32 cellular contexts compared by ENCODE assay signal in genomic region chr1:119799003-119799402, GRCh38. TPM values are rescaled to one million over a fixed set of nuclear protein-coding genes. Genes with fewer than 3 reads are reported as not detected.
"Had no signal": no experiment of that assay in that cellular context is flagged by ENCODE, and none has a peak within 500 bp of the region (broad histone marks: within the 10 kb centered on the region; RNA-seq: fewer than 3 reads in every experiment).

No MANE protein-coding gene starts in this region.

- H3K36me3 ChIP-seq: breast epithelium, colonic mucosa, esophagus muscularis mucosa, lower lobe of right lung, neural progenitor cell, thyroid gland had no signal

- H3K27ac ChIP-seq: breast epithelium, colonic mucosa, dorsolateral prefrontal cortex, esophagus muscularis mucosa, hepatocyte, lower lobe of right lung, neural progenitor cell, thyroid gland, VCaP had no signal

- H3K4me1 ChIP-seq: breast epithelium, colonic mucosa, lower lobe of right lung, neural progenitor cell had no signal

- H3K9me3 Mint-ChIP-seq: activated CD4-positive, alpha-beta memory T cell treated with anti-CD3 and anti-CD28 coated beads, Interleukin-2, amount 10 ng/mL, durations not matched to agents 7 days and 5 days; activated CD4-positive, alpha-beta T cell treated with anti-CD3 and anti-CD28 coated beads, Interleukin-2, amount 10 ng/mL, durations not matched to agents 24 days and 14 days; central memory CD8-positive, alpha-beta T cell; immature natural killer cell; naive B cell; neural progenitor cell had no signal

- H3K4me3 Mint-ChIP-seq: activated CD4-positive, alpha-beta memory T cell treated with anti-CD3 and anti-CD28 coated beads, Interleukin-2, amount 10 ng/mL, durations not matched to agents 7 days and 5 days; activated CD4-positive, alpha-beta T cell treated with anti-CD3 and anti-CD28 coated beads, Interleukin-2, amount 10 ng/mL, durations not matched to agents 24 days and 14 days; central memory CD8-positive, alpha-beta T cell; immature natural killer cell; naive B cell; neural progenitor cell had no signal

- H3K27ac Mint-ChIP-seq: activated CD4-positive, alpha-beta memory T cell treated with anti-CD3 and anti-CD28 coated beads, Interleukin-2, amount 10 ng/mL, durations not matched to agents 7 days and 5 days; activated CD4-positive, alpha-beta T cell treated with anti-CD3 and anti-CD28 coated beads, Interleukin-2, amount 10 ng/mL, durations not matched to agents 24 days and 14 days; immature natural killer cell; neural progenitor cell had no signal

- H3K4me1 Mint-ChIP-seq: activated CD4-positive, alpha-beta memory T cell treated with anti-CD3 and anti-CD28 coated beads, Interleukin-2, amount 10 ng/mL, durations not matched to agents 7 days and 5 days; central memory CD8-positive, alpha-beta T cell; immature natural killer cell; naive B cell had no signal

- H3K9me3 ChIP-seq: breast epithelium, colonic mucosa, esophagus muscularis mucosa, lower lobe of right lung, thyroid gland had no signal

- H3K4me3 ChIP-seq: breast epithelium, colonic mucosa, dorsolateral prefrontal cortex, esophagus muscularis mucosa, hepatocyte, lower lobe of right lung, neural progenitor cell, smooth muscle cell, thyroid gland had no signal

- DNase-seq: activated CD4-positive, alpha-beta memory T cell treated with anti-CD3 and anti-CD28 coated beads, Interleukin-2, amount 10 ng/mL, durations not matched to agents 7 days and 5 days; activated CD4-positive, alpha-beta T cell treated with anti-CD3 and anti-CD28 coated beads, Interleukin-2, amount 10 ng/mL, durations not matched to agents 24 days and 14 days; activated gamma-delta T cell; colonic mucosa; dorsolateral prefrontal cortex; glutamatergic neuron; immature natural killer cell; lower lobe of right lung; naive B cell; stimulated activated CD4-positive, alpha-beta T cell treated with anti-CD3 and anti-CD28 coated beads, Interleukin-15, amount 100 ng/mL, for 24 hours; stimulated activated CD8-positive, alpha-beta memory T cell treated with anti-CD3 and anti-CD28 coated beads, Interleukin-4, amount 100 ng/mL, for 48 hours; substantia nigra; thyroid gland had no signal

- ATAC-seq: activated CD4-positive, CD25-positive, alpha-beta regulatory T cell treated with anti-CD3 and anti-CD28 coated beads, Interleukin-2, amount 50 U/mL, for 24 hours; left lobe of liver; lower lobe of right lung; sciatic nerve had no signal

- H3K27me3 ChIP-seq: breast epithelium, colonic mucosa, dorsolateral prefrontal cortex, esophagus muscularis mucosa, hepatocyte, neural progenitor cell, thyroid gland had no signal

- H3K36me3 Mint-ChIP-seq: immature natural killer cell, naive B cell, neural progenitor cell had no signal

- H3K27me3 Mint-ChIP-seq: central memory CD8-positive, alpha-beta T cell had no signal

RNA-seq across cellular contexts. Expression of gene REG4, which starts 12.3 kb away (rescaled TPM):
- total RNA-seq: activated CD4-positive, alpha-beta memory T cell treated with anti-CD3 and anti-CD28 coated beads, Interleukin-2, amount 10 ng/mL, durations not matched to agents 7 days and 5 days; astrocyte; breast epithelium; dorsolateral prefrontal cortex; esophagus muscularis mucosa; frontal cortex; kidney epithelial cell; left lobe of liver; lower lobe of right lung; omental fat pad; posterior vena cava; renal cortical epithelial cell; sciatic nerve; SK-MEL-5; smooth muscle cell; T-helper 2 cell treated with Interferon-gamma antibody and Interleukin-4, amounts not matched to agents 100 ng/mL and 5 ng/mL, for 36 hours; thyroid gland; ureter had no signal
- polyA plus RNA-seq: immature natural killer cell, smooth muscle cell had no signal

RNA-seq across cellular contexts. Expression of gene HMGCS2, which starts 30.3 kb away (rescaled TPM):
- total RNA-seq: activated CD4-positive, alpha-beta memory T cell treated with anti-CD3 and anti-CD28 coated beads, Interleukin-2, amount 10 ng/mL, durations not matched to agents 7 days and 5 days; activated CD4-positive, alpha-beta T cell treated with anti-CD3 and anti-CD28 coated beads, Interleukin-2, amount 10 ng/mL, durations not matched to agents 24 days and 14 days; astrocyte; frontal cortex; kidney epithelial cell; posterior vena cava; renal cortical epithelial cell; sciatic nerve; SK-MEL-5; smooth muscle cell; T-helper 2 cell treated with Interferon-gamma antibody and Interleukin-4, amounts not matched to agents 100 ng/mL and 5 ng/mL, for 36 hours had no signal
- polyA plus RNA-seq: immature natural killer cell, smooth muscle cell had no signal
